In genomic region chr2:100262555-100263320, GRCh38 we compare ENCODE assay signal across 8 cellular contexts. TPM values are rescaled to one million over a fixed set of nuclear protein-coding genes. Genes with fewer than 3 reads are reported as not detected.
DNase-seq lines count a peak whose midpoint lies in the region; ATAC-seq lines count a peak whose summit lies in the region.

No MANE protein-coding gene starts in this region.

- H3K27ac ChIP-seq in Karpas-422 (ENCODE audit: low read length) = no peak overlapping the region
- no peak overlapping the region for H3K27ac ChIP-seq in right cardiac atrium (ENCODE audit: low read length)

- 7% methylated on average over 13 of the region's 13 CpGs for whole genome bisulfite sequencing in right cardiac atrium

- H3K9me2 ChIP-seq in Karpas-422 (replicated peaks; ENCODE audit: insufficient read depth, low read length) = no peaks in the 10 kb centered on the region

- no peaks in the 10 kb centered on the region for H3K79me2 ChIP-seq in Karpas-422 (ENCODE audit: low read length)

- H3K9ac ChIP-seq in Karpas-422 (ENCODE audit: low read length) = no peak overlapping the region

- ATAC-seq in right cardiac atrium (peak; percentile 55 to 72), sciatic nerve (peak; percentile 71), GM19035 (IDR thresholded peaks at IDR 0.05; ENCODE audit: unreplicated experiment) (no peak)

- H3K4me3 ChIP-seq in Karpas-422 (ENCODE audit: low read length) = no peak overlapping the region
- no peak overlapping the region for H3K4me3 ChIP-seq in right cardiac atrium (ENCODE audit: low read length)

- H3K36me3 ChIP-seq in Karpas-422 (ENCODE audit: insufficient read depth, low read length) = no peaks in the 10 kb centered on the region

- intact Hi-C loops in right cardiac atrium (cut with DNase I) = loop anchor here in 2 of 4 donors (2.0 kb wide), 1 partner anchor 118 kb away; no protein-coding TSS in a partner anchor
- intact Hi-C loops in sciatic nerve (cut with DNase I) = loop anchor here (10.0 kb wide), 1 partner anchor 122 kb away; no protein-coding TSS in a partner anchor

- no peaks in the 10 kb centered on the region for H4K20me1 ChIP-seq in Karpas-422 (ENCODE audit: insufficient read depth, low read depth, low read length)

- no peak overlapping the region for H3K4me2 ChIP-seq in Karpas-422 (ENCODE audit: low read depth, low read length, poor library complexity, severe bottlenecking)

- H2AFZ ChIP-seq in Karpas-422 (ENCODE audit: low read length) = no peak overlapping the region

- no peaks in the 10 kb centered on the region for H3K27me3 ChIP-seq in Karpas-422 (ENCODE audit: low read length)
- no peaks in the 10 kb centered on the region for H3K27me3 ChIP-seq in right cardiac atrium (ENCODE audit: control insufficient read depth, insufficient read depth)

- H3K4me1 ChIP-seq in Karpas-422 (ENCODE audit: low read length) (peaks cover 2% of the 10 kb centered on the region; the same call in 1 of the 2 replicates), right cardiac atrium (ENCODE audit: control insufficient read depth, insufficient read depth, low read length) (no peaks in the 10 kb centered on the region)

- peak; percentile 67 for DNase-seq in NCI-H2171 treated with DMSO at 0.1 percent for 48 hours (lab: John Stamatoyannopoulos, UW)
- no peak for DNase-seq in NCI-H2171 (lab: John Stamatoyannopoulos, UW)
- peak; percentile 84 for DNase-seq in Karpas-422
- peak in 3 of 5 donors; percentile 24 to 43 (median 34) for DNase-seq in T-helper 1 cell
- peak in 52 of 58 donors; percentile 4 to 86 (median 52) for DNase-seq in anterior cingulate cortex (lab: John Stamatoyannopoulos, UW)
- peak; percentile 69 to 88 (median 84) for DNase-seq in right cardiac atrium
- DNase-seq in sciatic nerve (ENCODE audit: low spot score) = peak; percentile 84

- no peaks in the 10 kb centered on the region for H3K9me3 ChIP-seq in Karpas-422 (ENCODE audit: low read length)
- H3K9me3 ChIP-seq in right cardiac atrium (ENCODE audit: control insufficient read depth, low read length) = no peaks in the 10 kb centered on the region

RNA-seq across cellular contexts. Expression of gene LONRF2, which starts 59.6 kb away (rescaled TPM):
- not detected in 2 replicates for total RNA-seq in Karpas-422 (2014; rRNA removed; shearing (Covaris generic); ENCODE audit: low replicate concordance)
- 10 to 100 TPM; 14.2 to 19.6 (median 15.0) TPM for total RNA-seq in right cardiac atrium
- polyA plus RNA-seq in right cardiac atrium = 5.0 TPM
- 11.4 TPM for total RNA-seq in sciatic nerve

Comparison
In these comparisons a context has a peak if more than half of its experiments do, and no peak if none do; other contexts are left out.
1. RNA of gene LONRF2, which starts 59.6 kb away (total RNA-seq): 14.2 to 19.6 TPM in right cardiac atrium and 11.4 TPM in sciatic nerve (single experiment); not detected in Karpas-422; every median in the first group is over 10 times any median in the second.